8 cellular contexts compared by ENCODE assay signal in the genomic region with DNA sequence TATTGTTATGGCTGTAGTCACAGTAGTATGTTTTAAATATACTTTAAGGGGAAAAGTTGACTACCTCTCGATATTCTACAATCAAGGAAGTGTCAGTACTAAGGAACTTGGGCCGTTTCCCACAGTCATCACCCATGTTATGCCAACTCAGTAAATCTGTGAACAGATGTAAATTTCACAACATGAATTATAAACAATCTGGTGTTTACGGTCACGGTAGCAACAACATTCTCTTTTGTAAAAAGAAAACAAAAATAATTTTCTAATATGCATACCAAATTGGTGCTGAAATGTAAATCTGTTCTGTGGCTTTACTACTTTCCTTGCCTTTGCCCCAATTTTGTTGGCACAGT. TPM values are rescaled to one million over a fixed set of nuclear protein-coding genes. Genes with fewer than 3 reads are reported as not detected.
A peak's percentile ranks its signal among the peaks of the same experiment; 100 is the strongest.
DNase-seq lines count a peak whose midpoint lies in the region; ATAC-seq and TF ChIP-seq lines count a peak whose summit lies in the region.

No MANE protein-coding gene starts in this region.

- ATAC-seq in omental fat pad (ENCODE audit: low FRiP score), result no peak
- no peak for ATAC-seq in GM21381 (IDR thresholded peaks at IDR 0.05; ENCODE audit: unreplicated experiment)

- peak overlapping the region; percentile 87 for H3K4me2 ChIP-seq in BLaER1
- H3K4me2 ChIP-seq in neural cell (ENCODE audit: low read length), result peak overlapping the region; percentile 95

- H3K4me3 ChIP-seq in BLaER1 (peak overlapping the region; percentile 88), neural cell (ENCODE audit: low read length) (peak overlapping the region; percentile 83)
- peak overlapping the region; percentile 83 for H3K4me3 ChIP-seq in effector memory CD4-positive, alpha-beta T cell (ENCODE audit: insufficient read depth, low read depth, low read length, poor library complexity, severe bottlenecking)

- TF ChIP-seq CTCF in neural cell (IDR thresholded peaks at IDR 0.05; ENCODE audit: poor library complexity, severe bottlenecking) (no peak), omental fat pad (IDR thresholded peaks at IDR 0.05) (no peak)

- no peaks in the 10 kb centered on the region for H3K9me3 ChIP-seq in BLaER1
- H3K9me3 ChIP-seq in effector memory CD4-positive, alpha-beta T cell (ENCODE audit: control insufficient read depth, low read length), result no peaks in the 10 kb centered on the region
- no peaks in the 10 kb centered on the region for H3K9me3 ChIP-seq in neural cell (ENCODE audit: low read length)

- TF ChIP-seq EP300 in neural cell (conservative IDR thresholded peaks at IDR 0.05; ENCODE audit: poor library complexity, severe bottlenecking), result no peak

- peaks cover 54% of the 10 kb centered on the region for H3K79me2 ChIP-seq in neural cell (replicated peaks; ENCODE audit: insufficient read depth, low read length)

- no peaks in the 10 kb centered on the region for H3K9me2 ChIP-seq in neural cell (ENCODE audit: insufficient read depth, low read length)

- H4K20me1 ChIP-seq in BLaER1 (peaks cover 52% of the 10 kb centered on the region), neural cell (ENCODE audit: insufficient read depth) (no peaks in the 10 kb centered on the region)

- peak overlapping the region; percentile 96 for H3K9ac ChIP-seq in BLaER1
- peak overlapping the region; percentile 91 for H3K9ac ChIP-seq in neural cell (ENCODE audit: low read length)

- H3K27me3 ChIP-seq in BLaER1, result no peaks in the 10 kb centered on the region
- no peaks in the 10 kb centered on the region for H3K27me3 ChIP-seq in effector memory CD4-positive, alpha-beta T cell (replicated peaks; ENCODE audit: control insufficient read depth, insufficient read depth, low read length, poor library complexity, severe bottlenecking)
- H3K27me3 ChIP-seq in neural cell (ENCODE audit: insufficient read depth, low read depth, low read length), result no peaks in the 10 kb centered on the region

- no peak for TF ChIP-seq RAD21 in neural cell (conservative IDR thresholded peaks at IDR 0.05)

- H3K27ac ChIP-seq in BLaER1 (peak overlapping the region; percentile 92), neural cell (ENCODE audit: low read length) (peak overlapping the region; percentile 91)
- H3K27ac ChIP-seq in effector memory CD4-positive, alpha-beta T cell (ENCODE audit: insufficient read depth, low read length, poor library complexity, severe bottlenecking), result peak overlapping the region; percentile 94

- DNase-seq in NCI-H1694 treated with DMSO at 0.1 percent for 48 hours (lab: John Stamatoyannopoulos, UW) (peak; percentile 48), superior temporal gyrus (ENCODE audit: extremely low spot score) (no peak), DMS79 (lab: John Stamatoyannopoulos, UW) (no peak), omental fat pad (ENCODE audit: low spot score) (no peak)
- DNase-seq in effector memory CD4-positive, alpha-beta T cell, result no peak

- no peak overlapping the region for H2AFZ ChIP-seq in neural cell (ENCODE audit: low read depth, low read length)

- H3K36me3 ChIP-seq in BLaER1, result peaks cover 6% of the 10 kb centered on the region; the same call in 1 of the 2 replicates
- no peaks in the 10 kb centered on the region for H3K36me3 ChIP-seq in effector memory CD4-positive, alpha-beta T cell (ENCODE audit: control insufficient read depth, insufficient read depth, low read length)
- no peaks in the 10 kb centered on the region for H3K36me3 ChIP-seq in neural cell (ENCODE audit: insufficient read depth, low read length)

- no peaks in the 10 kb centered on the region for H3F3A ChIP-seq in neural cell (ENCODE audit: insufficient read depth, low read length, poor library complexity, severe bottlenecking)

- peaks cover 33% of the 10 kb centered on the region for H3K4me1 ChIP-seq in BLaER1
- H3K4me1 ChIP-seq in effector memory CD4-positive, alpha-beta T cell (ENCODE audit: control insufficient read depth, insufficient read depth, low read length, poor library complexity, severe bottlenecking), result peaks cover 15% of the 10 kb centered on the region

TF ChIP-seq in neural cell, 6 proteins besides CTCF, POLR2A, EP300 and RAD21:
- TF ChIP-seq REST (IDR thresholded peaks at IDR 0.05; ENCODE audit: borderline replicate concordance) (no peak), POLR2AphosphoS5 (IDR thresholded peaks at IDR 0.05) (no peak), SMC3 (conservative IDR thresholded peaks at IDR 0.05; ENCODE audit: poor library complexity) (no peak), MXI1 (conservative IDR thresholded peaks at IDR 0.05; ENCODE audit: poor library complexity, severe bottlenecking) (no peak), TAF1 (IDR thresholded peaks at IDR 0.05; ENCODE audit: low read depth) (no peak), EZH2 (IDR thresholded peaks at IDR 0.05; ENCODE audit: borderline replicate concordance, insufficient read depth, low read length, poor library complexity, severe bottlenecking) (no peak)

RNA-seq across cellular contexts. Expression of gene SH3GLB1, which starts 1.2 kb away (rescaled TPM):
- 57.2 and 67.3 TPM in 2 replicates for polyA plus RNA-seq in neural cell
- polyA minus RNA-seq in neural cell, result 138 and 167 TPM in 2 replicates
- total RNA-seq in omental fat pad, result 100 to 1,000 TPM in 1 of 4 donors, 10 to 100 TPM in 3; 79.1 to 113 (median 93.6) TPM
